Comparison of ENCODE assay signal across 1 cellular context in the genomic region with DNA sequence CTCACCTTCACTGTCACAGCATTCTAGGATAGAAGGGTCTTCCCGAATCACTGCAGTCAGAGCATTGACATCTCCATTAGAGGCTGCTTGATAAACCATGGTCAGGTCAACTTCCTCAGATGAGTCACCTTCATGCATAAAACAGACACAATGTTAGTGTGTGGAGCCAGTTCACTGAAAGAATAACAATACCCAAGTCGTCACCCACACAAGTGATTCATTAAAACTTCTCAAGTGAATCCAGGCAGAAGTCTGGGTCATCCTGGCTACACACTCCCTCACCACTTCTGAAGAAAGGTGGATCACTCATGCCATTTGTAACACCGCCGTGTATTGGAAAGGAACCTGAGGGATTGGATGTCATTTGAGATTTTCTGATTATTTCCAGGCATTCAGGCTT.
TF ChIP-seq lines count a peak whose summit lies in the region.

No MANE protein-coding gene starts in this region.

TF ChIP-seq in HCT116, 20 proteins besides CTCF, POLR2A, EP300 and RAD21 (continued from another document):
- TF ChIP-seq REST (IDR thresholded peaks at IDR 0.05; ENCODE audit: low read depth) (no peak), ZBTB33 (IDR thresholded peaks at IDR 0.05; ENCODE audit: extremely low read depth, insufficient replicate concordance, low read length) (no peak), ELF1 (IDR thresholded peaks at IDR 0.05; ENCODE audit: borderline replicate concordance, low read depth) (no peak), ATF3 (IDR thresholded peaks at IDR 0.05) (no peak), SRF (IDR thresholded peaks at IDR 0.05; ENCODE audit: low read depth) (0 out of 2 replicates have a peak, but pooled peaks have one; percentile 24), SP1 (IDR thresholded peaks at IDR 0.05; ENCODE audit: low read depth) (peak; percentile 65), MAX (IDR thresholded peaks at IDR 0.05) (no peak), ZNF274 (IDR thresholded peaks at IDR 0.05; ENCODE audit: low read depth, low read length) (no peak)
